Comparison of ENCODE assay signal across 27 cellular contexts in the genomic region with DNA sequence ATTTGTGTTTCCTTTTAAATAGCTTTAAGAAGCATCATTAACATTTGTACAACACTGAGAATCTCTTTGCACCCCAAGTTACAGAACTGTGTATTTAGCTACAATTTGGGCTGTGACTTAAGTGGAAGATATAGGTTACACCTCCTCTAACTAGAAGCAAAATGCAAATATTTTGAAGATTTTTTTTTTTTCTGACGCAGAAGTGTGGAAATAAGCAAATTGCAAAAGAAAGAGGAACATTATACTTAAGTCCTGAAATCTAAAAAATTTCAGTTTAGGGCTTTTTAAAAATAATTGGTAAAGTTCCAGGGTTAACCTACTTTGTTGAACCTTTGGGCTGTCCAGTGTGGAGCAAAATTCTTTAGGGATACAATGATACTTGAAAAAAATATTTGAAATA.
"Had no signal": no experiment of that assay in that cellular context is flagged by ENCODE, and none has a peak within 500 bp of the region (broad histone marks: within the 10 kb centered on the region; RNA-seq: fewer than 3 reads in every experiment).

No MANE protein-coding gene starts in this region.

- H3K4me1 Mint-ChIP-seq: stimulated activated memory B cell treated with anti-CD40 and anti-IgM and Interleukin-4, amounts not matched to agents 10 μg/mL and 1 μg/mL and 100 μg/mL, for 72 hours; stimulated activated naive CD8-positive, alpha-beta T cell treated with anti-CD3 and anti-CD28 coated beads, Interleukin-15, amount 100 ng/mL, for 72 hours had no signal

- DNase-seq: naive thymus-derived CD8-positive, alpha-beta T cell; nephron progenitor cell; nucleus accumbens; posterior cingulate gyrus; psoas muscle; right lobe of liver; sigmoid colon; small intestine; stimulated activated CD4-positive, alpha-beta T cell treated with anti-CD3 and anti-CD28 coated beads, Interleukin-1b, Interleukin-23, amount 100 ng/mL, for 48 hours; stimulated activated CD4-positive, alpha-beta T cell treated with anti-CD3 and anti-CD28 coated beads, Interleukin-4, amount 100 ng/mL, for 1 hour; stimulated activated CD4-positive, alpha-beta T cell treated with anti-CD3 and anti-CD28 coated beads, Interleukin-4, amount 100 ng/mL, for 4 hours; stimulated activated CD8-positive, alpha-beta memory T cell treated with anti-CD3 and anti-CD28 coated beads, Interleukin-4, amount 100 ng/mL, for 48 hours; stimulated activated naive CD4-positive, alpha-beta T cell; stimulated activated naive CD8-positive, alpha-beta T cell treated with anti-CD3 and anti-CD28 coated beads, Interleukin-15, amount 100 ng/mL, for 72 hours; stimulated activated naive CD8-positive, alpha-beta T cell treated with anti-CD3 and anti-CD28 coated beads, Interleukin-15, Interleukin-2, amounts not matched to agents 100 U/mL and 50 U/mL, for 24 hours; thyroid gland had no signal

- H3K36me3 Mint-ChIP-seq: naive thymus-derived CD8-positive, alpha-beta T cell; stimulated activated memory B cell treated with anti-CD40 and anti-IgM and Interleukin-4, amounts not matched to agents 10 μg/mL and 1 μg/mL and 100 μg/mL, for 72 hours had no signal

- H3K4me3 ChIP-seq: ovary, psoas muscle, right lobe of liver, sigmoid colon, thoracic aorta, thyroid gland, tibial nerve, upper lobe of left lung, vagina had no signal

- H3K36me3 ChIP-seq: neutrophil, ovary, right lobe of liver, sigmoid colon, thoracic aorta, thyroid gland, tibial nerve, upper lobe of left lung, vagina had no signal

- H3K4me1 ChIP-seq: right lobe of liver, vagina had no signal

- H3K27me3 ChIP-seq: neutrophil, ovary, right lobe of liver, sigmoid colon, thyroid gland, tibial nerve, upper lobe of left lung, vagina had no signal

- H3K9me3 Mint-ChIP-seq: naive thymus-derived CD8-positive, alpha-beta T cell; natural killer cell treated with Interleukin-12 subunit alpha and Interleukin-12 subunit beta and Interleukin-15 and Interleukin-18, amount 100 ng/mL, for 72 hours; nephron progenitor cell; stimulated activated naive CD8-positive, alpha-beta T cell treated with anti-CD3 and anti-CD28 coated beads, Interleukin-15, amount 100 ng/mL, for 72 hours had no signal

- ATAC-seq: naive thymus-derived CD8-positive, alpha-beta T cell; natural killer cell treated with Interleukin-12 subunit alpha and Interleukin-12 subunit beta and Interleukin-15 and Interleukin-18, amount 100 ng/mL, for 72 hours; psoas muscle; right lobe of liver; stimulated activated memory B cell treated with anti-CD40 and anti-IgM and Interleukin-4, amounts not matched to agents 10 μg/mL and 1 μg/mL and 100 μg/mL, for 72 hours; stimulated activated naive CD8-positive, alpha-beta T cell treated with anti-CD3 and anti-CD28 coated beads, Interleukin-15, amount 100 ng/mL, for 72 hours; stimulated activated naive CD8-positive, alpha-beta T cell treated with anti-CD3 and anti-CD28 coated beads, Interleukin-15, Interleukin-2, amounts not matched to agents 100 U/mL and 50 U/mL, for 24 hours had no signal

- H3K9me3 ChIP-seq: neutrophil, ovary, psoas muscle, right lobe of liver, sigmoid colon, thoracic aorta, thyroid gland, tibial nerve, upper lobe of left lung, vagina had no signal

- H3K4me3 Mint-ChIP-seq: naive thymus-derived CD8-positive, alpha-beta T cell; natural killer cell treated with Interleukin-12 subunit alpha and Interleukin-12 subunit beta and Interleukin-15 and Interleukin-18, amount 100 ng/mL, for 72 hours; nephron progenitor cell; neural crest cell; stimulated activated memory B cell treated with anti-CD40 and anti-IgM and Interleukin-4, amounts not matched to agents 10 μg/mL and 1 μg/mL and 100 μg/mL, for 72 hours; stimulated activated naive CD8-positive, alpha-beta T cell treated with anti-CD3 and anti-CD28 coated beads, Interleukin-15, amount 100 ng/mL, for 72 hours had no signal

- H3K9ac ChIP-seq: parathyroid adenoma had no signal

- H3K27me3 Mint-ChIP-seq: naive thymus-derived CD8-positive, alpha-beta T cell; progenitor cell of endocrine pancreas; stimulated activated naive CD8-positive, alpha-beta T cell treated with anti-CD3 and anti-CD28 coated beads, Interleukin-15, amount 100 ng/mL, for 72 hours had no signal

- H3K27ac ChIP-seq: neutrophil, parathyroid adenoma, psoas muscle, right lobe of liver, sigmoid colon, thoracic aorta, thyroid gland, tibial nerve, upper lobe of left lung, vagina had no signal

- H3K27ac Mint-ChIP-seq: naive thymus-derived CD8-positive, alpha-beta T cell; natural killer cell treated with Interleukin-12 subunit alpha and Interleukin-12 subunit beta and Interleukin-15 and Interleukin-18, amount 100 ng/mL, for 72 hours; nephron progenitor cell; progenitor cell of endocrine pancreas; stimulated activated memory B cell treated with anti-CD40 and anti-IgM and Interleukin-4, amounts not matched to agents 10 μg/mL and 1 μg/mL and 100 μg/mL, for 72 hours; stimulated activated naive CD8-positive, alpha-beta T cell treated with anti-CD3 and anti-CD28 coated beads, Interleukin-15, amount 100 ng/mL, for 72 hours had no signal
